ENCODE assay signal across 15 cellular contexts in the genomic region with DNA sequence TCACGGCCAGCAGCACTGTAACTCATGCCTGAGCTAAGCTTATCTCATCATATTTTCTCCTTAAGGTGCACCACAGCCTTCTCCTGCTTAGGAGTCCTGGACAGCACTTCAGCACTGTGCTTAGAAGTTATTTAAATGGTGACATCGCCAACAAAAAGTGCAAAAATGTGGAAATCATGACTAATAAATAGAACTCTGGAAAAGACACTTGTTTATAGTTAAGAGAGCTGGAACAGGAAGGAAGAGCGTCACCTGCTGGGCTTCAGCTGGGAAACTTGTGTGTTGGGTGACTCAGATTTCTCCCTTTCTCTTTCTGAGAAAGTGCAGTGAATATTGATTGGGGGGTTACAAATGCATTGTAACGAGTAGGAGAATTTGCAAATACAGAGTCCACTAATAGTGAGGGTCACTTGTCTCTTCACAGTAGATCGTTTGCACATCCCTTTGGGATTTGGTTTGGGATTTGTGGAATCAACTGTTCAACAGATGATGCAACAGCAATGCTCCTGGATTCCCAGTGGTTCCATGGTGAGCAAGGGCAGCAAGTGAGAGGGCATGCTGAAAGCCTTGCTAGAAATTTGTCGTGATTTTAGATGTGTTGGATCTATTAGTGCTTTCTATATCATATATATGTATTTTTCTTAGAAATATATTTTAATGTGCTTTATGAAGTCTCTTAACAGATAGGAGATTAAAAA.
A peak's percentile ranks its signal among the peaks of the same experiment; 100 is the strongest.
DNase-seq lines count a peak whose midpoint lies in the region; ATAC-seq, FAIRE-seq and TF ChIP-seq lines count a peak whose summit lies in the region.
"Had no signal": no experiment of that assay in that cellular context is flagged by ENCODE, and none has a peak within 500 bp of the region (broad histone marks: within the 10 kb centered on the region; RNA-seq: fewer than 3 reads in every experiment).

No MANE protein-coding gene starts in this region.

- no peaks in the 10 kb centered on the region for H3K36me3 ChIP-seq in astrocyte (ENCODE audit: insufficient read depth, low read length)
- no peaks in the 10 kb centered on the region for H3K36me3 ChIP-seq in psoas muscle (ENCODE audit: insufficient read depth in 1 of 2, low read depth in 1 of 2)
- H3K36me3 ChIP-seq in WERI-Rb-1 = no peaks in the 10 kb centered on the region
- H3K36me3 ChIP-seq: adrenal gland had no signal

- no peak overlapping the region for H3K4me2 ChIP-seq in astrocyte (ENCODE audit: low read length)

- no peaks in the 10 kb centered on the region for H3K27me3 Mint-ChIP-seq in astrocyte (ENCODE audit: low read depth, unreplicated experiment)

- TF ChIP-seq CTCF in astrocyte (IDR thresholded peaks at IDR 0.05; ENCODE audit: insufficient read depth, low read depth, low read length) = peak; percentile 33
- TF ChIP-seq CTCF in psoas muscle (IDR thresholded peaks at IDR 0.05) = no peak
- TF ChIP-seq CTCF in WERI-Rb-1 (IDR thresholded peaks at IDR 0.05; ENCODE audit: low read depth, low read length) = no peak

- no peaks in the 10 kb centered on the region for H3K9me3 ChIP-seq in astrocyte (ENCODE audit: insufficient read depth, low read depth, low read length)
- no peaks in the 10 kb centered on the region for H3K9me3 ChIP-seq in psoas muscle
- H3K9me3 ChIP-seq in WERI-Rb-1 (ENCODE audit: severe bottlenecking) = no peaks in the 10 kb centered on the region
- H3K9me3 ChIP-seq: adrenal gland had no signal

- no peak overlapping the region for H3K4me3 Mint-ChIP-seq in astrocyte (ENCODE audit: unreplicated experiment)
- H3K4me3 Mint-ChIP-seq: naive thymus-derived CD4-positive, alpha-beta T cell had no signal

- no peak overlapping the region for H3K9ac ChIP-seq in astrocyte (ENCODE audit: low read length)

- intact Hi-C loops in psoas muscle (cut with DNase I) = no loop called here

- H3K79me2 ChIP-seq in astrocyte (ENCODE audit: insufficient read depth, low read length) = no peaks in the 10 kb centered on the region

- H3K4me1 ChIP-seq in astrocyte (ENCODE audit: insufficient read depth, low read length) = no peaks in the 10 kb centered on the region
- no peaks in the 10 kb centered on the region for H3K4me1 ChIP-seq in psoas muscle
- H3K4me1 ChIP-seq: adrenal gland had no signal

- no peaks in the 10 kb centered on the region for H4K20me1 ChIP-seq in astrocyte (ENCODE audit: insufficient read depth, low read length)

- H3K27ac Mint-ChIP-seq in astrocyte (ENCODE audit: unreplicated experiment) = no peak overlapping the region
- H3K27ac Mint-ChIP-seq: naive thymus-derived CD4-positive, alpha-beta T cell had no signal

- no peak overlapping the region for H3K4me3 ChIP-seq in astrocyte (ENCODE audit: insufficient read depth, low read depth, low read length)
- no peak overlapping the region for H3K4me3 ChIP-seq in psoas muscle
- H3K4me3 ChIP-seq in WERI-Rb-1 (ENCODE audit: low read depth, low read length) = no peak overlapping the region
- H3K4me3 ChIP-seq: adrenal gland had no signal

- DNase-seq in AG20443 (ENCODE audit: low spot score) (peak; percentile 58), HT1080 (ENCODE audit: low read depth) (peak; percentile 68), astrocyte (ENCODE audit: low read depth) (peak; percentile 45), iPS DF 4.7 (ENCODE audit: extremely low read depth, low spot score) (peak; percentile 11), T1000 (lab: John Stamatoyannopoulos, UW) (no peak), psoas muscle (no peak), WERI-Rb-1 (no peak)
- DNase-seq: adrenal gland; C1 segment of cervical spinal cord; naive thymus-derived CD4-positive, alpha-beta T cell; small intestine had no signal

- 56 to 64% (median 57%) methylated on average over 6 of the region's 6 CpGs for WGBS in psoas muscle, 3 donors

- H3K4me1 Mint-ChIP-seq in astrocyte (ENCODE audit: low read depth, unreplicated experiment) = peaks cover 5% of the 10 kb centered on the region
- H3K4me1 Mint-ChIP-seq: naive thymus-derived CD4-positive, alpha-beta T cell had no signal

- H2AFZ ChIP-seq in astrocyte (ENCODE audit: low read depth, low read length) = no peak overlapping the region

- no peaks in the 10 kb centered on the region for H3K36me3 Mint-ChIP-seq in astrocyte (ENCODE audit: low read depth, unreplicated experiment)

- H3K27me3 ChIP-seq in astrocyte (ENCODE audit: insufficient read depth, low read length) (no peaks in the 10 kb centered on the region), psoas muscle (ENCODE audit: insufficient read depth in 3 of 3, low read length in 2 of 3) (no peaks in the 10 kb centered on the region), WERI-Rb-1 (ENCODE audit: insufficient read depth, low read depth, severe bottlenecking) (no peaks in the 10 kb centered on the region)
- H3K27me3 ChIP-seq: adrenal gland had no signal

- H3K27ac ChIP-seq in astrocyte (ENCODE audit: low read depth, low read length) = no peak overlapping the region
- no peak overlapping the region for H3K27ac ChIP-seq in psoas muscle
- no peak overlapping the region for H3K27ac ChIP-seq in WERI-Rb-1
- H3K27ac ChIP-seq: adrenal gland had no signal

- H3K9me3 Mint-ChIP-seq in astrocyte (ENCODE audit: unreplicated experiment) = no peaks in the 10 kb centered on the region

- ATAC-seq in GM21576 (IDR thresholded peaks at IDR 0.05; ENCODE audit: unreplicated experiment) (no peak), psoas muscle (no peak)
- ATAC-seq: naive thymus-derived CD4-positive, alpha-beta T cell; Right ventricle myocardium inferior had no signal

- no peak for FAIRE-seq in astrocyte (lab: Jason Lieb, UNC)
- FAIRE-seq: endometrium, islet of Langerhans, small intestine had no signal

Comparison
In these comparisons a context has a peak if more than half of its experiments do, and no peak if none do; other contexts are left out.
1. DNase-seq: peak in AG20443 (single experiment), HT1080 (single experiment), astrocyte (single experiment) and iPS DF 4.7 (single experiment); none in T1000 (single experiment), psoas muscle (0 of 2) and WERI-Rb-1 (single experiment).